14 cellular contexts compared by ENCODE assay signal in the genomic region with DNA sequence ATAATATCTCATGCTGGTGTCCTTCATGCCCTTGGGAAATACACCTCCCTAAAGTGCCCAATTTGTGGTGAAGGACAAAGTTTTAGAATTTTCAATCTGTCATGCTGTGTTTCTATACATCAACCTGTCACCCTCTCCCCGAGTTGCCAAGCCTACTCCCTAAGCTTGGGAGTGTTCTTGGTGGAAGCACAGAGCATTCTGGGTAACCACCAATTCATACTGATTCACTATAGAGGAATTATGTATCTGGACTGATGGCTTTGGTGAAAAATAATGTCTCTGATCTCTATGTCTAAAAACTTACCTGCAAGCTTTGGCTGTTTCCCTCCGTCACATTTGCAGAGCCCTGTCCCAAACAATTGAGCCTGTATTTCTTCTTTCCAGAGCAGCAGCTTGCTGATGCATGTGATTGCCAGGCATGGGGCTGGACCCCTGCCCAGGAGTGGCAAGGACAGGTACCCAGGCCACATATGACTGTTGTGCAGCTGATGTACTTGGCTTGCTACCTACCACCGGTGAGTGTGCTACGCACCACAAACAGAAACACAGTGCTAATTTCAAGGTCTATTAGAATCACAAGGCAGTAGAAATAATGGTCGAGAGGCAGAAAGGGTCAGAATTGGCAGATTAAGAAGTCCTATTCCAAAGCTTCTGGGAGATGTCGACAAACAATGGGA.
A peak's percentile ranks its signal among the peaks of the same experiment; 100 is the strongest.
DNase-seq lines count a peak whose midpoint lies in the region; ATAC-seq, FAIRE-seq and TF ChIP-seq lines count a peak whose summit lies in the region.
"Had no signal": no experiment of that assay in that cellular context is flagged by ENCODE, and none has a peak within 500 bp of the region (broad histone marks: within the 10 kb centered on the region; RNA-seq: fewer than 3 reads in every experiment).

No MANE protein-coding gene starts in this region.

- intact Hi-C loops in ovary (cut with DNase I), result no loop called here

- TF ChIP-seq EP300 in ovary (IDR thresholded peaks at IDR 0.05), result no peak

- H3K79me2 ChIP-seq in ACC112 (ENCODE audit: control insufficient read depth, insufficient read depth, low read length, unreplicated experiment), result no peaks in the 10 kb centered on the region

- TF ChIP-seq CTCF in epithelial cell of esophagus (IDR thresholded peaks at IDR 0.05; ENCODE audit: insufficient read depth, low read depth, low read length, missing control alignments) (no peak), ovary (IDR thresholded peaks at IDR 0.05) (no peak)

- DNase-seq in RCC 7860 (ENCODE audit: low spot score) (peak; percentile 44), epithelial cell of esophagus (ENCODE audit: low read depth) (peak; percentile 54), ovary (peak in 4 of 5 donors; percentile 32 to 43 (median 36)), H7 (no peak), GF-D8 (lab: John Stamatoyannopoulos, UW) (no peak)
- DNase-seq in stimulated activated CD4-positive, alpha-beta T cell treated with anti-CD3 and anti-CD28 coated beads, Interleukin-4, amount 100 ng/mL, for 24 hours, result no peak
- DNase-seq: activated CD4-positive, alpha-beta T cell treated with anti-CD3 and anti-CD28 coated beads, Interleukin-2, amount 50 U/mL, for 4 hours; Calu3; NCI-H1694; NCI-H526 had no signal

- ATAC-seq in HG03280 (IDR thresholded peaks at IDR 0.05; ENCODE audit: unreplicated experiment), result no peak
- ATAC-seq: activated T-helper 17 cell treated with anti-CD3 and anti-CD28 coated beads, Interleukin-2, amount 50 U/mL, for 72 hours; left lobe of liver had no signal

- no peak for TF ChIP-seq POLR2A in ovary (IDR thresholded peaks at IDR 0.05)

- H3K4me3 ChIP-seq in ACC112 (ENCODE audit: low read depth, low read length), result no peak overlapping the region
- H3K4me3 ChIP-seq in epithelial cell of esophagus (ENCODE audit: low read length), result no peak overlapping the region
- no peak overlapping the region for H3K4me3 ChIP-seq in ovary
- no peak overlapping the region for H3K4me3 ChIP-seq in H7 (ENCODE audit: insufficient read depth, low read depth, low read length)

- no peaks in the 10 kb centered on the region for H3K36me3 ChIP-seq in ACC112 (ENCODE audit: insufficient read depth, low read length)
- H3K36me3 ChIP-seq in ovary, result no peaks in the 10 kb centered on the region
- H3K36me3 ChIP-seq in H7 (replicated peaks; ENCODE audit: control insufficient read depth, insufficient read depth, low read length), result no peaks in the 10 kb centered on the region

- H3K9me3 ChIP-seq in ovary, result no peaks in the 10 kb centered on the region

- H3K27me3 ChIP-seq in ACC112 (ENCODE audit: insufficient read depth, low read length) (no peaks in the 10 kb centered on the region), ovary (no peaks in the 10 kb centered on the region), H7 (ENCODE audit: control insufficient read depth, insufficient read depth, low read length) (no peaks in the 10 kb centered on the region)

- H3K4me1 ChIP-seq in ACC112 (ENCODE audit: control insufficient read depth, insufficient read depth, low read length, unreplicated experiment) (peaks cover 21% of the 10 kb centered on the region), ovary (ENCODE audit: insufficient read depth) (peaks cover 2% of the 10 kb centered on the region)

- H3K27ac ChIP-seq in ACC112 (ENCODE audit: low read depth, low read length), result peak overlapping the region; percentile 83
- peak overlapping the region in 1 of 2 donors; percentile 50 for H3K27ac ChIP-seq in ovary

- WGBS in ovary, 3 donors, result 46 to 64% (median 51%) methylated on average over 6 of the region's 6 CpGs

- no peak for FAIRE-seq in RCC 7860 (lab: Jason Lieb, UNC)

- H2AFZ ChIP-seq in ACC112 (ENCODE audit: low read length, unreplicated experiment), result peak overlapping the region; percentile 85

Comparison
In these comparisons a context has a peak if more than half of its experiments do, and no peak if none do; other contexts are left out.
1. DNase-seq: peak in RCC 7860 (single experiment), epithelial cell of esophagus (single experiment) and ovary (4 of 5); none in H7 (single experiment), GF-D8 (single experiment) and stimulated activated CD4-positive, alpha-beta T cell treated with anti-CD3 and anti-CD28 coated beads, Interleukin-4, amount 100 ng/mL, for 24 hours (single experiment).